ENCODE assay signal across 12 cellular contexts in genomic region chr10:6383099-6383812, GRCh38.
A peak's percentile ranks its signal among the peaks of the same experiment; 100 is the strongest.
DNase-seq lines count a peak whose midpoint lies in the region; ATAC-seq, FAIRE-seq and TF ChIP-seq lines count a peak whose summit lies in the region.
"Had no signal": no experiment of that assay in that cellular context is flagged by ENCODE, and none has a peak within 500 bp of the region (broad histone marks: within the 10 kb centered on the region; RNA-seq: fewer than 3 reads in every experiment).

No MANE protein-coding gene starts in this region.

- H3K27me3 ChIP-seq in endothelial cell of umbilical vein (ENCODE audit: control insufficient read depth in 2 of 2, insufficient read depth in 2 of 2, low read length in 2 of 2) (no peaks in the 10 kb centered on the region), vagina (no peaks in the 10 kb centered on the region), A673 (replicated peaks; ENCODE audit: insufficient read depth, low read depth, low read length, poor library complexity) (no peaks in the 10 kb centered on the region), GM23338 (ENCODE audit: insufficient read depth) (no peaks in the 10 kb centered on the region)
- H3K27me3 ChIP-seq: SJCRH30 had no signal

- H3K9me3 Mint-ChIP-seq in activated naive CD8-positive, alpha-beta T cell (ENCODE audit: low read depth): no peaks in the 10 kb centered on the region
- H3K9me3 Mint-ChIP-seq in activated naive CD8-positive, alpha-beta T cell treated with anti-CD3 and anti-CD28 coated beads for 36 hours: peaks cover 35% of the 10 kb centered on the region
- peaks cover 40% of the 10 kb centered on the region for H3K9me3 Mint-ChIP-seq in activated naive CD4-positive, alpha-beta T cell treated with anti-CD3 and anti-CD28 coated beads, Interleukin-2, amount 10 ng/mL, durations not matched to agents 7 days and 5 days
- peaks cover 47% of the 10 kb centered on the region for H3K9me3 Mint-ChIP-seq in GM23338

- no peak overlapping the region for H3K4me2 ChIP-seq in endothelial cell of umbilical vein (ENCODE audit: insufficient read depth, low read length)
- no peak overlapping the region for H3K4me2 ChIP-seq in GM23338

- ATAC-seq in GM23338: no peak

- POLR2A ChIA-PET in endothelial cell of umbilical vein (lab: Charles Lee) (no interaction called here), A673 (lab: Charles Lee; ENCODE audit: low non-redundant PET) (interaction anchor here (0.5 kb wide), 1 partner anchor 297 kb away, joined by 3 read pairs; no protein-coding TSS in a partner anchor)

- H3K4me3 ChIP-seq in endothelial cell of umbilical vein (replicated peaks in 1 of 3; ENCODE audit: insufficient read depth in 1 of 3, low read depth in 1 of 3, low read length in 3 of 3) (no peak overlapping the region), vagina (no peak overlapping the region), A673 (ENCODE audit: low read depth, low read length, poor library complexity, severe bottlenecking) (no peak overlapping the region), GM23338 (no peak overlapping the region)
- H3K4me3 ChIP-seq: SJCRH30 had no signal

- no peaks in the 10 kb centered on the region for H3F3A ChIP-seq in GM23338 (replicated peaks; ENCODE audit: low read depth)

- H4K20me1 ChIP-seq in endothelial cell of umbilical vein (replicated peaks; ENCODE audit: control insufficient read depth, extremely low read depth, insufficient read depth, low read length): no peaks in the 10 kb centered on the region
- no peaks in the 10 kb centered on the region for H4K20me1 ChIP-seq in GM23338 (replicated peaks; ENCODE audit: insufficient read depth)

- H3K4me1 ChIP-seq in endothelial cell of umbilical vein (ENCODE audit: control insufficient read depth, extremely low read depth, insufficient read depth, low read length): peaks cover 8% of the 10 kb centered on the region
- H3K4me1 ChIP-seq in vagina: peaks cover 17% of the 10 kb centered on the region
- no peaks in the 10 kb centered on the region for H3K4me1 ChIP-seq in A673 (ENCODE audit: insufficient read depth, low read length, poor library complexity, severe bottlenecking)
- H3K4me1 ChIP-seq in GM23338 (ENCODE audit: insufficient read depth): no peaks in the 10 kb centered on the region

- intact Hi-C loops in endothelial cell of umbilical vein (cut with micrococcal nuclease) (no loop called here), vagina (cut with DNase I) (no loop called here), A673 (cut with micrococcal nuclease; ENCODE audit: unreplicated experiment) (no loop called here)

- no peaks in the 10 kb centered on the region for H3K9me1 ChIP-seq in endothelial cell of umbilical vein (replicated peaks; ENCODE audit: control insufficient read depth, extremely low read depth, insufficient read depth, low read length)

- peak overlapping the region; percentile 92 for H3K27ac Mint-ChIP-seq in activated naive CD8-positive, alpha-beta T cell
- no peak overlapping the region for H3K27ac Mint-ChIP-seq in activated naive CD8-positive, alpha-beta T cell treated with anti-CD3 and anti-CD28 coated beads for 36 hours
- no peak overlapping the region for H3K27ac Mint-ChIP-seq in activated naive CD4-positive, alpha-beta T cell treated with anti-CD3 and anti-CD28 coated beads, Interleukin-2, amount 10 ng/mL, durations not matched to agents 7 days and 5 days
- H3K27ac Mint-ChIP-seq in GM23338: no peak overlapping the region

- H3K27ac ChIP-seq in endothelial cell of umbilical vein (ENCODE audit: insufficient read depth, low read depth, low read length): no peak overlapping the region
- peak overlapping the region; percentile 84 for H3K27ac ChIP-seq in vagina
- no peak overlapping the region for H3K27ac ChIP-seq in A673 (ENCODE audit: low read depth, low read length, poor library complexity, severe bottlenecking)
- no peak overlapping the region for H3K27ac ChIP-seq in GM23338 (ENCODE audit: low read depth)
- H3K27ac ChIP-seq: SJCRH30 had no signal

- H3K36me3 Mint-ChIP-seq in activated naive CD8-positive, alpha-beta T cell: peaks cover 19% of the 10 kb centered on the region
- H3K36me3 Mint-ChIP-seq in activated naive CD8-positive, alpha-beta T cell treated with anti-CD3 and anti-CD28 coated beads for 36 hours: peaks cover 33% of the 10 kb centered on the region
- H3K36me3 Mint-ChIP-seq in activated naive CD4-positive, alpha-beta T cell treated with anti-CD3 and anti-CD28 coated beads, Interleukin-2, amount 10 ng/mL, durations not matched to agents 7 days and 5 days: peaks cover 36% of the 10 kb centered on the region
- H3K36me3 Mint-ChIP-seq in GM23338 (ENCODE audit: low read depth): peaks cover 42% of the 10 kb centered on the region

- BruUV-seq in endothelial cell of umbilical vein (replicated peaks; lab: Mats Ljungman, UMichigan): no TSS peak
- BruUV-seq in A673 (replicated peaks; lab: Mats Ljungman, UMichigan): no TSS peak

- no peaks in the 10 kb centered on the region for H3K27me3 Mint-ChIP-seq in activated naive CD8-positive, alpha-beta T cell
- no peaks in the 10 kb centered on the region for H3K27me3 Mint-ChIP-seq in activated naive CD8-positive, alpha-beta T cell treated with anti-CD3 and anti-CD28 coated beads for 36 hours
- no peaks in the 10 kb centered on the region for H3K27me3 Mint-ChIP-seq in activated naive CD4-positive, alpha-beta T cell treated with anti-CD3 and anti-CD28 coated beads, Interleukin-2, amount 10 ng/mL, durations not matched to agents 7 days and 5 days
- peaks cover 2% of the 10 kb centered on the region for H3K27me3 Mint-ChIP-seq in GM23338 (ENCODE audit: insufficient read depth, low read depth, poor library complexity)

- no peaks in the 10 kb centered on the region for H3K79me2 ChIP-seq in endothelial cell of umbilical vein (ENCODE audit: control insufficient read depth, insufficient read depth, low read length)
- H3K79me2 ChIP-seq in GM23338 (replicated peaks; ENCODE audit: insufficient read depth): no peaks in the 10 kb centered on the region

- H3K36me3 ChIP-seq in endothelial cell of umbilical vein (ENCODE audit: control insufficient read depth in 2 of 2, extremely low read depth in 1 of 2, insufficient read depth in 2 of 2, low read length in 2 of 2): no peaks in the 10 kb centered on the region
- H3K36me3 ChIP-seq in vagina: no peaks in the 10 kb centered on the region
- H3K36me3 ChIP-seq in A673 (ENCODE audit: insufficient read depth, low read length, poor library complexity, severe bottlenecking): no peaks in the 10 kb centered on the region
- H3K36me3 ChIP-seq in GM23338 (ENCODE audit: insufficient read depth): peaks cover 4% of the 10 kb centered on the region; the same call in 1 of the 2 replicates
- H3K36me3 ChIP-seq: SJCRH30 had no signal

- peaks cover 32% of the 10 kb centered on the region for H3K4me1 Mint-ChIP-seq in activated naive CD8-positive, alpha-beta T cell (ENCODE audit: low read depth)
- H3K4me1 Mint-ChIP-seq in activated naive CD8-positive, alpha-beta T cell treated with anti-CD3 and anti-CD28 coated beads for 36 hours: peaks cover 24% of the 10 kb centered on the region
- H3K4me1 Mint-ChIP-seq in activated naive CD4-positive, alpha-beta T cell treated with anti-CD3 and anti-CD28 coated beads, Interleukin-2, amount 10 ng/mL, durations not matched to agents 7 days and 5 days: peaks cover 33% of the 10 kb centered on the region
- H3K4me1 Mint-ChIP-seq in GM23338: no peaks in the 10 kb centered on the region

- H2AFZ ChIP-seq in endothelial cell of umbilical vein (ENCODE audit: low read depth, low read length): no peak overlapping the region
- H2AFZ ChIP-seq in GM23338: no peak overlapping the region

- 0 out of 2 replicates have a peak, but pooled peaks cover 7% of the 10 kb centered on the region for H3K9me2 ChIP-seq in GM23338 (ENCODE audit: insufficient read depth)

- TF ChIP-seq POLR2A in endothelial cell of umbilical vein (IDR thresholded peaks at IDR 0.05; ENCODE audit: low read depth, low read length) (no peak), vagina (IDR thresholded peaks at IDR 0.05) (no peak)

- no peak for DNase-seq in activated naive CD8-positive, alpha-beta T cell treated with anti-CD3 and anti-CD28 coated beads for 36 hours
- DNase-seq in endothelial cell of umbilical vein (ENCODE audit: low read depth, low spot score) (peak; percentile 55), middle frontal gyrus (ENCODE audit: extremely low spot score, low spot score) (peak; percentile 85), vagina (ENCODE audit: extremely low spot score in 2 of 2) (peak in 1 of 2 donors; percentile 81), A673 (ENCODE audit: low spot score) (no peak), GM23338 (ENCODE audit: low spot score) (no peak)
- no peak for DNase-seq in activated naive CD4-positive, alpha-beta T cell treated with anti-CD3 and anti-CD28 coated beads, Interleukin-2, amount 10 ng/mL, durations not matched to agents 7 days and 5 days
- DNase-seq: ACHN; effector memory CD4-positive, alpha-beta T cell; NCI-H1694 treated with DMSO at 0.1 percent for 48 hours; SJCRH30 had no signal

- peak; percentile 81 for FAIRE-seq in endothelial cell of umbilical vein (lab: Jason Lieb, UNC)

- H3K4me3 Mint-ChIP-seq in activated naive CD8-positive, alpha-beta T cell: peak overlapping the region; percentile 79
- no peak overlapping the region for H3K4me3 Mint-ChIP-seq in activated naive CD8-positive, alpha-beta T cell treated with anti-CD3 and anti-CD28 coated beads for 36 hours
- no peak overlapping the region for H3K4me3 Mint-ChIP-seq in activated naive CD4-positive, alpha-beta T cell treated with anti-CD3 and anti-CD28 coated beads, Interleukin-2, amount 10 ng/mL, durations not matched to agents 7 days and 5 days
- no peak overlapping the region for H3K4me3 Mint-ChIP-seq in GM23338

- no peak overlapping the region for H3K9ac ChIP-seq in endothelial cell of umbilical vein (replicated peaks; ENCODE audit: extremely low read depth, insufficient read depth, low read length)

- TF ChIP-seq CTCF in endothelial cell of umbilical vein (IDR thresholded peaks at IDR 0.05; ENCODE audit: extremely low read depth in 1 of 2, insufficient read depth in 1 of 2, low read depth in 1 of 2, low read length in 2 of 2) (no peak), vagina (IDR thresholded peaks at IDR 0.05) (no peak), A673 (conservative IDR thresholded peaks at IDR 0.05; ENCODE audit: low read depth, low read length) (no peak), GM23338 (conservative IDR thresholded peaks at IDR 0.05; ENCODE audit: low read depth in 2 of 2) (no peak)

- CTCF ChIA-PET in endothelial cell of umbilical vein (lab: Charles Lee) (interaction anchor here (1.0 to 3.7 kb wide), 2 partner anchors 8 to 19 kb away, joined by 4 to 20 read pairs; no protein-coding TSS in a partner anchor), A673 (lab: Charles Lee) (no interaction called here)
- CTCF ChIA-PET in activated naive CD4-positive, alpha-beta T cell treated with anti-CD3 and anti-CD28 coated beads, Interleukin-2, amount 10 ng/mL, durations not matched to agents 7 days and 5 days (lab: Charles Lee): interaction anchor here (0.8 to 1.2 kb wide), 2 partner anchors 8 to 36 kb away, joined by 3 to 4 read pairs; no protein-coding TSS in a partner anchor

- dilution Hi-C loops in endothelial cell of umbilical vein (cut with MboI; ENCODE audit: extremely low pct_ligation_motif_present, low sequenced_read_pairs): no loop called here

- H3K9me3 ChIP-seq in endothelial cell of umbilical vein (replicated peaks; ENCODE audit: control insufficient read depth, insufficient read depth, low read length): no peaks in the 10 kb centered on the region
- peaks cover 5% of the 10 kb centered on the region for H3K9me3 ChIP-seq in vagina
- no peaks in the 10 kb centered on the region for H3K9me3 ChIP-seq in A673 (ENCODE audit: low read depth, low read length, poor library complexity, severe bottlenecking)
- H3K9me3 ChIP-seq: SJCRH30 had no signal

Comparison
In these comparisons a context has a peak if more than half of its experiments do, and no peak if none do; other contexts are left out.
1. DNase-seq: peak in endothelial cell of umbilical vein (single experiment) and middle frontal gyrus (single experiment); none in activated naive CD8-positive, alpha-beta T cell treated with anti-CD3 and anti-CD28 coated beads for 36 hours (single experiment), A673 (single experiment), activated naive CD4-positive, alpha-beta T cell treated with anti-CD3 and anti-CD28 coated beads, Interleukin-2, amount 10 ng/mL, durations not matched to agents 7 days and 5 days (single experiment) and GM23338 (single experiment).